1 cellular context compared by ENCODE assay signal in genomic region chr1:207751790-207752455, GRCh38.
TF ChIP-seq lines count a peak whose summit lies in the region.

CD46 (plus strand) TSS chr1:207752054; CDS start chr1:207752213, 159 bp downstream.

TF ChIP-seq in K562, 482 proteins besides CTCF, POLR2A, EP300 and RAD21 (continued from another document and continues in another):
- TF ChIP-seq, protein P1, sequence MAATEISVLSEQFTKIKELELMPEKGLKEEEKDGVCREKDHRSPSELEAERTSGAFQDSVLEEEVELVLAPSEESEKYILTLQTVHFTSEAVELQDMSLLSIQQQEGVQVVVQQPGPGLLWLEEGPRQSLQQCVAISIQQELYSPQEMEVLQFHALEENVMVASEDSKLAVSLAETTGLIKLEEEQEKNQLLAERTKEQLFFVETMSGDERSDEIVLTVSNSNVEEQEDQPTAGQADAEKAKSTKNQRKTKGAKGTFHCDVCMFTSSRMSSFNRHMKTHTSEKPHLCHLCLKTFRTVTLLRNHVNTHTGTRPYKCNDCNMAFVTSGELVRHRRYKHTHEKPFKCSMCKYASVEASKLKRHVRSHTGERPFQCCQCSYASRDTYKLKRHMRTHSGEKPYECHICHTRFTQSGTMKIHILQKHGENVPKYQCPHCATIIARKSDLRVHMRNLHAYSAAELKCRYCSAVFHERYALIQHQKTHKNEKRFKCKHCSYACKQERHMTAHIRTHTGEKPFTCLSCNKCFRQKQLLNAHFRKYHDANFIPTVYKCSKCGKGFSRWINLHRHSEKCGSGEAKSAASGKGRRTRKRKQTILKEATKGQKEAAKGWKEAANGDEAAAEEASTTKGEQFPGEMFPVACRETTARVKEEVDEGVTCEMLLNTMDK (IDR thresholded peaks at IDR 0.05; ENCODE audit: borderline replicate concordance, insufficient read depth, low read depth, low read length, poor library complexity, severe bottlenecking): no peak
- TF ChIP-seq YY1 (IDR thresholded peaks at IDR 0.05; ENCODE audit: borderline replicate concordance in 1 of 3, control insufficient read depth in 1 of 3, extremely low read depth in 1 of 3, insufficient read depth in 3 of 3, insufficient read length in 1 of 3, insufficient replicate concordance in 2 of 3, low read depth in 1 of 3, low read length in 2 of 3) (peak; percentile 26 to 81 (median 67)), PRPF4 (IDR thresholded peaks at IDR 0.05; ENCODE audit: insufficient read depth, low read depth, low read length, poor library complexity, severe bottlenecking) (no peak), MYC (IDR thresholded peaks at IDR 0.05; ENCODE audit: low read depth, low read length) (peak; percentile 57; the same call in 1 of the 2 replicates), MYC (CRISPR knock-in tag; IDR thresholded peaks at IDR 0.05; ENCODE audit: borderline replicate concordance, low read depth) (no peak), NKRF (IDR thresholded peaks at IDR 0.05; ENCODE audit: borderline replicate concordance) (peak; percentile 80), SRSF7 (optimal IDR thresholded peaks at IDR 0.05; ENCODE audit: low read depth, low read length) (no peak), HOXB6 (CRISPR knock-in tag; IDR thresholded peaks at IDR 0.05; ENCODE audit: borderline replicate concordance) (no peak), HDAC8 (tag; IDR thresholded peaks at IDR 0.05) (0 out of 2 replicates have a peak, but pooled peaks have one; percentile 22), ETS1 (conservative IDR thresholded peaks at IDR 0.05; ENCODE audit: control insufficient read depth, low read depth, low read length) (peak; percentile 42; the same call in 1 of the 2 replicates), TAF9B (IDR thresholded peaks at IDR 0.05; ENCODE audit: partially characterized antibody) (peak; percentile 83), ATF3 (IDR thresholded peaks at IDR 0.05) (no peak), ATF3 (CRISPR knock-in tag; conservative IDR thresholded peaks at IDR 0.05) (no peak; the same call in 1 of the 2 replicates), ESRRA (IDR thresholded peaks at IDR 0.05; ENCODE audit: borderline replicate concordance, low read depth) (peak; percentile 88), HNRNPL (IDR thresholded peaks at IDR 0.05; ENCODE audit: low read depth, low read length) (no peak), SMAD1 (IDR thresholded peaks at IDR 0.05; ENCODE audit: low read depth, low read length, partially characterized antibody) (no peak), KLF10 (CRISPR knock-in tag; IDR thresholded peaks at IDR 0.05) (no peak), PHTF2 (CRISPR knock-in tag; IDR thresholded peaks at IDR 0.05) (no peak), MBD2 (IDR thresholded peaks at IDR 0.05; ENCODE audit: borderline replicate concordance, low read depth) (peak; percentile 69; the same call in 1 of the 2 replicates), ZNF583 (CRISPR knock-in tag; IDR thresholded peaks at IDR 0.05) (no peak), CAMTA2 (CRISPR knock-in tag; conservative IDR thresholded peaks at IDR 0.05) (no peak), BCOR (IDR thresholded peaks at IDR 0.05) (no peak; the same call in 1 of the 2 replicates), ZNF175 (CRISPR knock-in tag; IDR thresholded peaks at IDR 0.05; ENCODE audit: low read depth) (no peak), CCNT2 (IDR thresholded peaks at IDR 0.05; ENCODE audit: borderline replicate concordance, extremely low read depth, insufficient read length, low read depth, low read length) (peak; percentile 77), CHD2 (IDR thresholded peaks at IDR 0.05; ENCODE audit: low read depth, low read length) (no peak), HDAC6 (IDR thresholded peaks at IDR 0.05; ENCODE audit: low read depth, low read length) (no peak), CHD4 (IDR thresholded peaks at IDR 0.05; ENCODE audit: insufficient read depth, insufficient replicate concordance, low read depth, low read length, poor library complexity, severe bottlenecking) (no peak), ZNF217 (CRISPR knock-in tag; IDR thresholded peaks at IDR 0.05) (no peak), GTF2A2 (tag; IDR thresholded peaks at IDR 0.05) (no peak), GABPB1 (CRISPR knock-in tag; IDR thresholded peaks at IDR 0.05) (peak; percentile 95), EP400 (IDR thresholded peaks at IDR 0.05) (peak; percentile 65), NEUROD1 (IDR thresholded peaks at IDR 0.05; ENCODE audit: borderline replicate concordance, low read depth, low read length, partially characterized antibody) (peak; percentile 71), ELF2 (CRISPR knock-in tag; IDR thresholded peaks at IDR 0.05) (peak; percentile 87), PCBP2 (IDR thresholded peaks at IDR 0.05; ENCODE audit: low read depth, low read length, poor library complexity, severe bottlenecking) (no peak), NFE2L1 (tag; IDR thresholded peaks at IDR 0.05; ENCODE audit: borderline replicate concordance, low read depth) (no peak), RBBP5 (IDR thresholded peaks at IDR 0.05; ENCODE audit: borderline replicate concordance, insufficient read depth, low read length, poor library complexity, severe bottlenecking) (peak; percentile 90), ZC3H8 (IDR thresholded peaks at IDR 0.05) (no peak), ZNF277 (CRISPR knock-in tag; IDR thresholded peaks at IDR 0.05; ENCODE audit: borderline replicate concordance) (no peak), LARP7 (IDR thresholded peaks at IDR 0.05) (no peak; the same call in 1 of the 2 replicates), POLR2G (IDR thresholded peaks at IDR 0.05; ENCODE audit: low read depth, low read length) (peak; percentile 96), ZNF184 (CRISPR knock-in tag; IDR thresholded peaks at IDR 0.05) (no peak), ZNF79 (CRISPR knock-in tag; IDR thresholded peaks at IDR 0.05; ENCODE audit: low read depth) (no peak), NRF1 (conservative IDR thresholded peaks at IDR 0.05 in 1 of 2, IDR thresholded peaks at IDR 0.05 in 1 of 2) (peak; percentile 67 to 70), DPF2 (IDR thresholded peaks at IDR 0.05) (no peak; the same call in 1 of the 2 replicates), EGR1 (conservative IDR thresholded peaks at IDR 0.05) (peak; percentile 42), TFAP4 (CRISPR knock-in tag; IDR thresholded peaks at IDR 0.05; ENCODE audit: borderline replicate concordance) (peak; percentile 83), COPS2 (conservative IDR thresholded peaks at IDR 0.05) (no peak), BMI1 (IDR thresholded peaks at IDR 0.05; ENCODE audit: low read length) (no peak), GATA2 (CRISPR knock-in tag; IDR thresholded peaks at IDR 0.05) (no peak), RB1 (IDR thresholded peaks at IDR 0.05; ENCODE audit: low read depth) (peak; percentile 85), L3MBTL2 (IDR thresholded peaks at IDR 0.05) (peak; percentile 94), MAZ (CRISPR knock-in tag; conservative IDR thresholded peaks at IDR 0.05 in 1 of 2, IDR thresholded peaks at IDR 0.05 in 1 of 2) (peak; percentile 52 to 69; a peak in 3 of 4 replicates), SAFB (IDR thresholded peaks at IDR 0.05; ENCODE audit: borderline replicate concordance, low read depth, low read length) (no peak), ZBTB7A (IDR thresholded peaks at IDR 0.05; ENCODE audit: borderline replicate concordance, control insufficient read depth, low read depth, low read length) (no peak), SLC30A9 (CRISPR knock-in tag; IDR thresholded peaks at IDR 0.05) (no peak), ZNF764 (CRISPR knock-in tag; IDR thresholded peaks at IDR 0.05; ENCODE audit: low read depth) (no peak), ZNF561 (CRISPR knock-in tag; conservative IDR thresholded peaks at IDR 0.05) (no peak)
- TF ChIP-seq, protein P2, sequence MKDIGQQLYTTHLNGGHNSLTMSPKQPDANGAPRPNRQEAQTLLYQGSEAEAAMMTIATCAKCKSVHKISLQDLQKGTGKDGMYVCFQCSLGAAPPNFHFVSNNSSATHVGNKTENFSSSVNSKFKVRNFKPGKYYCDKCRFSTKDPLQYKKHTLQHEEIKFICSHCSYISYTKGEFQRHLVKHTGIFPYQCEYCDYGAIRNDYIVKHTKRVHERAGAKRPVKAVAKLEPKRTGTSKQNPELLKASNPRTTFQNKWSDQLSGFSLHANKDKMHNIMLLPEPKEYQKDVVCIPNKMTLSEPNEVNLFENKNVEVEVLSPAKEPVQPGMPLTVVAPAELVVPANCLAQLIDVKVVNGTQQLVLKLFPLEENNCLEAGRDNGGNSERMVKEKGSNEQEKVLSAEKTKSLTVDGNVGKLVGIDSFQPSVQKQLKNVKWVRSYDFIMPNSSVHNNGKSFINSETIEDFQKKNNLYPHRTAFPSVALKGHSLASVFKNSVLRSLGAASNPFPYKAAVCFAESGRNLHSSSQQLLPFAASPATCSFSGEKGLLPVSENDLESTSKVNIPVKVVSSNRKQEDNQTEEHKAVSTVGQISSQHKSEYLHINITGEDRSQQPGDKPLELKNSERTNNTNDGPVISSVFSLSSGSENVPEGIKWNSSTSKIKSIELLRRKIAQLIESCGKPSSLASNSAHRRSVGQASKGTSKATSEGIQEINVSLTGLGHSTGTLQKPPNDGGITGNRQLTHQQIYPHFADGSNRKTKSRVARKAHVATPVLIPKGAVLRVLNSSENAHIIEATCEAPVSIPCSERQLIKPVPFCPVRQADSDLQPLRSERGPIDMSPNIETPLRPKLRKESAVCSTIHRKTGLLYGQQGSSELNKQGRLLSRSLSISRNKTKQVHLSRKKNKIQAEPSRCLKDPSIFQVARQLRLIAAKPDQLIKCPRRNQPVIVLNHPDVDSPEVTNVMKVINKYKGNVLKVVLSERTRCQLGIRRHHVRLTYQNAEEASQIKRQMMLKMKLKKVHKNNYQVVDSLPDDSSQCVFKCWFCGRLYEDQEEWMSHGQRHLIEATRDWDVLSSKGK (CRISPR knock-in tag; IDR thresholded peaks at IDR 0.05): no peak
- TF ChIP-seq, protein P3, sequence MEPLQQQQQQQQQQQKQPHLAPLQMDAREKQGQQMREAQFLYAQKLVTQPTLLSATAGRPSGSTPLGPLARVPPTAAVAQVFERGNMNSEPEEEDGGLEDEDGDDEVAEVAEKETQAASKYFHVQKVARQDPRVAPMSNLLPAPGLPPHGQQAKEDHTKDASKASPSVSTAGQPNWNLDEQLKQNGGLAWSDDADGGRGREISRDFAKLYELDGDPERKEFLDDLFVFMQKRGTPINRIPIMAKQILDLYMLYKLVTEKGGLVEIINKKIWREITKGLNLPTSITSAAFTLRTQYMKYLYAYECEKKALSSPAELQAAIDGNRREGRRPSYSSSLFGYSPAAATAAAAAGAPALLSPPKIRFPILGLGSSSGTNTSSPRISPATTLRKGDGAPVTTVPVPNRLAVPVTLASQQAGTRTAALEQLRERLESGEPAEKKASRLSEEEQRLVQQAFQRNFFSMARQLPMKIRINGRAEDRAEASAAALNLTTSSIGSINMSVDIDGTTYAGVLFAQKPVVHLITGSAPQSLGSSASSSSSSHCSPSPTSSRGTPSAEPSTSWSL (CRISPR knock-in tag; IDR thresholded peaks at IDR 0.05; ENCODE audit: borderline replicate concordance): no peak
- TF ChIP-seq, protein P4, sequence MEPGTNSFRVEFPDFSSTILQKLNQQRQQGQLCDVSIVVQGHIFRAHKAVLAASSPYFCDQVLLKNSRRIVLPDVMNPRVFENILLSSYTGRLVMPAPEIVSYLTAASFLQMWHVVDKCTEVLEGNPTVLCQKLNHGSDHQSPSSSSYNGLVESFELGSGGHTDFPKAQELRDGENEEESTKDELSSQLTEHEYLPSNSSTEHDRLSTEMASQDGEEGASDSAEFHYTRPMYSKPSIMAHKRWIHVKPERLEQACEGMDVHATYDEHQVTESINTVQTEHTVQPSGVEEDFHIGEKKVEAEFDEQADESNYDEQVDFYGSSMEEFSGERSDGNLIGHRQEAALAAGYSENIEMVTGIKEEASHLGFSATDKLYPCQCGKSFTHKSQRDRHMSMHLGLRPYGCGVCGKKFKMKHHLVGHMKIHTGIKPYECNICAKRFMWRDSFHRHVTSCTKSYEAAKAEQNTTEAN (CRISPR knock-in tag; IDR thresholded peaks at IDR 0.05): no peak
